Comparison of ENCODE assay signal across 1 cellular context in genomic region chr2:85887566-85888019, GRCh38.
A peak's percentile ranks its signal among the peaks of the same experiment; 100 is the strongest.
TF ChIP-seq lines count a peak whose summit lies in the region.

No MANE protein-coding gene starts in this region.

TF ChIP-seq in K562, 482 proteins besides CTCF, POLR2A, EP300 and RAD21 (continued from another document):
- TF ChIP-seq MGA (IDR thresholded peaks at IDR 0.05) (peak; percentile 93), CBFA2T2 (conservative IDR thresholded peaks at IDR 0.05) (no peak), ZFX (CRISPR knock-in tag; IDR thresholded peaks at IDR 0.05) (peak; percentile 37), ZNF639 (CRISPR knock-in tag; conservative IDR thresholded peaks at IDR 0.05 in 1 of 2, IDR thresholded peaks at IDR 0.05 in 1 of 2) (no peak), IRF1 (CRISPR knock-in tag; IDR thresholded peaks at IDR 0.05; ENCODE audit: borderline replicate concordance) (no peak), IFI16 (CRISPR knock-in tag; IDR thresholded peaks at IDR 0.05) (no peak), SMARCC2 (IDR thresholded peaks at IDR 0.05; ENCODE audit: low read depth) (no peak), ZNF511 (CRISPR knock-in tag; IDR thresholded peaks at IDR 0.05) (0 out of 2 replicates have a peak, but pooled peaks have one; percentile 42), MNT (conservative IDR thresholded peaks at IDR 0.05) (peak in 1 of 2 experiments; percentile 50; a peak in 1 of 4 replicates), E2F6 (IDR thresholded peaks at IDR 0.05; ENCODE audit: borderline replicate concordance in 1 of 2, extremely low read depth in 1 of 2, insufficient read depth in 1 of 2, insufficient read length in 1 of 2, low read depth in 1 of 2, low read length in 1 of 2, poor library complexity in 1 of 2, severe bottlenecking in 1 of 2) (peak; percentile 36 to 52), CREB3 (tag; conservative IDR thresholded peaks at IDR 0.05; ENCODE audit: low read depth) (0 out of 2 replicates have a peak, but pooled peaks have one; percentile 26), L3MBTL2 (IDR thresholded peaks at IDR 0.05) (peak; percentile 92), ZNF184 (CRISPR knock-in tag; IDR thresholded peaks at IDR 0.05) (no peak), ZNF592 (IDR thresholded peaks at IDR 0.05) (peak; percentile 76), SP2 (IDR thresholded peaks at IDR 0.05; ENCODE audit: extremely low read depth, low read depth, low read length, poor library complexity, severe bottlenecking) (no peak), RBM25 (IDR thresholded peaks at IDR 0.05; ENCODE audit: low read depth, low read length, severe bottlenecking) (no peak), NR2C2 (CRISPR knock-in tag; IDR thresholded peaks at IDR 0.05) (no peak), NR2C2 (tag; IDR thresholded peaks at IDR 0.05) (peak; percentile 29; the same call in 1 of the 2 replicates), YY1 (IDR thresholded peaks at IDR 0.05; ENCODE audit: borderline replicate concordance in 1 of 3, control insufficient read depth in 1 of 3, extremely low read depth in 1 of 3, insufficient read depth in 3 of 3, insufficient read length in 1 of 3, insufficient replicate concordance in 2 of 3, low read depth in 1 of 3, low read length in 2 of 3) (peak in 1 of 3 experiments; percentile 8), MAZ (CRISPR knock-in tag; conservative IDR thresholded peaks at IDR 0.05 in 1 of 2, IDR thresholded peaks at IDR 0.05 in 1 of 2) (0 out of 4 replicates have a peak, but pooled peaks of 1 of the 2 experiments have one; percentile 33), ZNF217 (CRISPR knock-in tag; IDR thresholded peaks at IDR 0.05) (no peak), HDAC2 (IDR thresholded peaks at IDR 0.05) (0 out of 2 replicates have a peak, but pooled peaks have one; percentile 20)
